Comparison of ENCODE assay signal across 21 cellular contexts in genomic region chr19:9939301-9939913, GRCh38. TPM values are rescaled to one million over a fixed set of nuclear protein-coding genes. Genes with fewer than 3 reads are reported as not detected.
DNase-seq lines count a peak whose midpoint lies in the region; ATAC-seq and TF ChIP-seq lines count a peak whose summit lies in the region.
"Had no signal": no experiment of that assay in that cellular context is flagged by ENCODE, and none has a peak within 500 bp of the region (broad histone marks: within the 10 kb centered on the region; RNA-seq: fewer than 3 reads in every experiment).

No MANE protein-coding gene starts in this region.

- CTCF ChIA-PET in activated naive CD4-positive, alpha-beta T cell treated with anti-CD3 and anti-CD28 coated beads for 36 hours (lab: Charles Lee), result interaction anchor here (0.6 to 0.9 kb wide), 3 partner anchors 19 to 89 kb away, joined by 3 to 8 read pairs (median 5); no protein-coding TSS in a partner anchor

- no peaks in the 10 kb centered on the region for H3K36me3 Mint-ChIP-seq in brain
- no peaks in the 10 kb centered on the region for H3K36me3 Mint-ChIP-seq in activated naive CD4-positive, alpha-beta T cell treated with anti-CD3 and anti-CD28 coated beads for 36 hours (ENCODE audit: low read depth)
- H3K36me3 Mint-ChIP-seq: natural killer cell had no signal

- ATAC-seq in GM19324 (IDR thresholded peaks at IDR 0.05; ENCODE audit: low FRiP score, unreplicated experiment), result no peak
- ATAC-seq: natural killer cell had no signal

- intact Hi-C loops in activated naive CD4-positive, alpha-beta T cell treated with anti-CD3 and anti-CD28 coated beads for 36 hours (cut with micrococcal nuclease), result no loop called here

- H3K4me3 ChIP-seq in NB4 (ENCODE audit: low read depth, low read length), result no peak overlapping the region
- H3K4me3 ChIP-seq: esophagus muscularis mucosa, prostate gland had no signal

- peak; percentile 17 for DNase-seq in CD1c-positive myeloid dendritic cell (ENCODE audit: extremely low spot score)
- peak; percentile 51 for DNase-seq in NB4 (ENCODE audit: low read depth)
- DNase-seq in left kidney (ENCODE audit: low read depth, low spot score), result peak; percentile 49
- DNase-seq in hippocampal formation (lab: John Stamatoyannopoulos, UW), result no peak
- no peak for DNase-seq in activated naive CD4-positive, alpha-beta T cell treated with anti-CD3 and anti-CD28 coated beads for 36 hours
- DNase-seq in cortex of kidney (lab: John Stamatoyannopoulos, UW), result no peak
- DNase-seq: activated CD4-positive, alpha-beta memory T cell treated with anti-CD3 and anti-CD28 coated beads, Interleukin-2, amount 10 ng/mL, durations not matched to agents 7 days and 5 days; activated naive CD8-positive, alpha-beta T cell treated with anti-CD3 and anti-CD28 coated beads, Interleukin-2, amount 10 ng/mL, durations not matched to agents 7 days and 5 days; activated T-cell treated with anti-CD3 and anti-CD28 coated beads, Interleukin-2, amount 50 U/mL, for 48 hours; Caco-2; natural killer cell; NCI-H187; NCI-H226; NK-92 treated with Interleukin-12 subunit alpha and Interleukin-12 subunit beta, amount 100 ng/mL, for 24 hours; small intestine; stimulated activated CD4-positive, alpha-beta T cell treated with anti-CD3 and anti-CD28 coated beads, Interleukin-4, amount 100 ng/mL, for 24 hours had no signal

- TF ChIP-seq CTCF in NB4 (IDR thresholded peaks at IDR 0.05; ENCODE audit: low read depth, low read length) (no peak), brain (conservative IDR thresholded peaks at IDR 0.05) (no peak)

- H3K4me1 Mint-ChIP-seq in brain, result peaks cover 22% of the 10 kb centered on the region
- peaks cover 20% of the 10 kb centered on the region for H3K4me1 Mint-ChIP-seq in activated naive CD4-positive, alpha-beta T cell treated with anti-CD3 and anti-CD28 coated beads for 36 hours (ENCODE audit: low read depth)

- peaks cover 23% of the 10 kb centered on the region for H3K27me3 Mint-ChIP-seq in brain
- peaks cover 51% of the 10 kb centered on the region for H3K27me3 Mint-ChIP-seq in activated naive CD4-positive, alpha-beta T cell treated with anti-CD3 and anti-CD28 coated beads for 36 hours (ENCODE audit: low read depth)

- no peak for TF ChIP-seq POLR2A in NB4 (IDR thresholded peaks at IDR 0.05; ENCODE audit: extremely low read depth, insufficient read length)

- peak overlapping the region in 3 of 5 experiments; percentile 22 to 65 (median 25) for H3K4me3 Mint-ChIP-seq in brain
- no peak overlapping the region for H3K4me3 Mint-ChIP-seq in activated naive CD4-positive, alpha-beta T cell treated with anti-CD3 and anti-CD28 coated beads for 36 hours
- H3K4me3 Mint-ChIP-seq: activated CD4-positive, alpha-beta memory T cell treated with anti-CD3 and anti-CD28 coated beads, Interleukin-2, amount 10 ng/mL, durations not matched to agents 7 days and 5 days; activated naive CD8-positive, alpha-beta T cell treated with anti-CD3 and anti-CD28 coated beads, Interleukin-2, amount 10 ng/mL, durations not matched to agents 7 days and 5 days; memory B cell; natural killer cell had no signal

- H3K27ac Mint-ChIP-seq in brain, result no peak overlapping the region
- no peak overlapping the region for H3K27ac Mint-ChIP-seq in activated naive CD4-positive, alpha-beta T cell treated with anti-CD3 and anti-CD28 coated beads for 36 hours
- H3K27ac Mint-ChIP-seq: activated CD4-positive, alpha-beta memory T cell treated with anti-CD3 and anti-CD28 coated beads, Interleukin-2, amount 10 ng/mL, durations not matched to agents 7 days and 5 days; activated naive CD8-positive, alpha-beta T cell treated with anti-CD3 and anti-CD28 coated beads, Interleukin-2, amount 10 ng/mL, durations not matched to agents 7 days and 5 days; memory B cell; natural killer cell had no signal

- H3K9me3 Mint-ChIP-seq in brain, result peaks cover 3 to 16% (median 11%) of the 10 kb centered on the region in 5 experiments
- peaks cover 6% of the 10 kb centered on the region for H3K9me3 Mint-ChIP-seq in activated naive CD4-positive, alpha-beta T cell treated with anti-CD3 and anti-CD28 coated beads for 36 hours
- H3K9me3 Mint-ChIP-seq: natural killer cell had no signal

RNA-seq across cellular contexts. Expression of gene OLFM2, which starts 3.1 kb away (rescaled TPM):
- polyA plus RNA-seq in brain (ENCODE audit: insufficient read depth, low read depth, low replicate concordance), result 75.0 TPM
- 1 to 10 TPM in 1 of 2 experiments, under 1 TPM in 1; 0.12 to 1.0 TPM for total RNA-seq in activated naive CD4-positive, alpha-beta T cell treated with anti-CD3 and anti-CD28 coated beads for 36 hours

Comparison
In these comparisons a context has a peak if more than half of its experiments do, and no peak if none do; other contexts are left out.
1. DNase-seq: peak in CD1c-positive myeloid dendritic cell (single experiment), NB4 (single experiment) and left kidney (single experiment); none in hippocampal formation (0 of 2), activated naive CD4-positive, alpha-beta T cell treated with anti-CD3 and anti-CD28 coated beads for 36 hours (single experiment) and cortex of kidney (single experiment).